10 cellular contexts compared by ENCODE assay signal in genomic region chr18:79317718-79318117, GRCh38.
A peak's percentile ranks its signal among the peaks of the same experiment; 100 is the strongest.
DNase-seq lines count a peak whose midpoint lies in the region; ATAC-seq lines count a peak whose summit lies in the region.
"Had no signal": no experiment of that assay in that cellular context is flagged by ENCODE, and none has a peak within 500 bp of the region (broad histone marks: within the 10 kb centered on the region; RNA-seq: fewer than 3 reads in every experiment).

No MANE protein-coding gene starts in this region.

- no peak for ATAC-seq in left cardiac atrium
- ATAC-seq: activated naive CD4-positive, alpha-beta T cell treated with anti-CD3 and anti-CD28 coated beads, Interleukin-2, amount 50 U/mL, for 72 hours; GM12878 had no signal

- intact Hi-C loops in left cardiac atrium (cut with DNase I) (no loop called here), posterior cingulate gyrus (cut with DNase I) (no loop called here)

- DNase-seq in NCI-H2171 treated with DMSO at 0.1 percent for 48 hours (lab: John Stamatoyannopoulos, UW) (peak; percentile 3), NCI-H2171 (lab: John Stamatoyannopoulos, UW) (no peak), RKO (ENCODE audit: low spot score) (peak; percentile 5), fibroblast of gingiva (ENCODE audit: low read depth) (peak; percentile 74), smooth muscle cell of the brain vasculature (ENCODE audit: low read depth, low spot score) (peak; percentile 40), left cardiac atrium (no peak), iPS-NIHi11 (ENCODE audit: low spot score) (no peak), posterior cingulate gyrus (no peak)

Comparison
In these comparisons a context has a peak if more than half of its experiments do, and no peak if none do; other contexts are left out.
1. DNase-seq: peak in NCI-H2171 treated with DMSO at 0.1 percent for 48 hours (single experiment), RKO (single experiment), fibroblast of gingiva (single experiment) and smooth muscle cell of the brain vasculature (single experiment); none in NCI-H2171 (single experiment), left cardiac atrium (single experiment), iPS-NIHi11 (single experiment) and posterior cingulate gyrus (0 of 10).